1 cellular context compared by ENCODE assay signal in genomic region chr9:69580582-69580945, GRCh38.
TF ChIP-seq lines count a peak whose summit lies in the region.

No MANE protein-coding gene starts in this region.

TF ChIP-seq in HepG2, 621 proteins besides CTCF, POLR2A, EP300 and RAD21 (continued from another document):
- TF ChIP-seq, protein P1, sequence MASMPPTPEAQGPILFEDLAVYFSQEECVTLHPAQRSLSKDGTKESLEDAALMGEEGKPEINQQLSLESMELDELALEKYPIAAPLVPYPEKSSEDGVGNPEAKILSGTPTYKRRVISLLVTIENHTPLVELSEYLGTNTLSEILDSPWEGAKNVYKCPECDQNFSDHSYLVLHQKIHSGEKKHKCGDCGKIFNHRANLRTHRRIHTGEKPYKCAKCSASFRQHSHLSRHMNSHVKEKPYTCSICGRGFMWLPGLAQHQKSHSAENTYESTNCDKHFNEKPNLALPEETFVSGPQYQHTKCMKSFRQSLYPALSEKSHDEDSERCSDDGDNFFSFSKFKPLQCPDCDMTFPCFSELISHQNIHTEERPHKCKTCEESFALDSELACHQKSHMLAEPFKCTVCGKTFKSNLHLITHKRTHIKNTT (CRISPR knock-in tag; IDR thresholded peaks at IDR 0.05): no peak
